Comparison of ENCODE assay signal across 23 cellular contexts in genomic region chr5:179317411-179318192, GRCh38. TPM values are rescaled to one million over a fixed set of nuclear protein-coding genes. Genes with fewer than 3 reads are reported as not detected.
DNase-seq lines count a peak whose midpoint lies in the region; ATAC-seq and TF ChIP-seq lines count a peak whose summit lies in the region.
"Had no signal": no experiment of that assay in that cellular context is flagged by ENCODE, and none has a peak within 500 bp of the region (broad histone marks: within the 10 kb centered on the region; RNA-seq: fewer than 3 reads in every experiment).

No MANE protein-coding gene starts in this region.

- peak overlapping the region; percentile 19 for H3K9ac ChIP-seq in skeletal muscle satellite cell (ENCODE audit: low read depth, low read length)

- no peak overlapping the region for H3K27ac Mint-ChIP-seq in activated naive CD8-positive, alpha-beta T cell treated with anti-CD3 and anti-CD28 coated beads, Interleukin-2, amount 50 U/mL, for 24 hours
- no peak overlapping the region for H3K27ac Mint-ChIP-seq in activated naive CD8-positive, alpha-beta T cell treated with anti-CD3 and anti-CD28 coated beads for 36 hours
- H3K27ac Mint-ChIP-seq in endothelial cell (ENCODE audit: unreplicated experiment): peak overlapping the region; percentile 70
- H3K27ac Mint-ChIP-seq: activated CD4-positive, alpha-beta T cell treated with anti-CD3 and anti-CD28 coated beads for 36 hours; activated CD8-positive, alpha-beta T cell treated with anti-CD3 and anti-CD28 coated beads, Interleukin-2, amount 10 ng/mL, durations not matched to agents 7 days and 5 days; CD4-positive, alpha-beta T cell; HFFc6; T-helper 17 cell had no signal

- ATAC-seq in activated naive CD8-positive, alpha-beta T cell treated with anti-CD3 and anti-CD28 coated beads, Interleukin-2, amount 50 U/mL, for 24 hours: peak; percentile 10
- ATAC-seq in HG03025 (IDR thresholded peaks at IDR 0.05; ENCODE audit: low FRiP score, unreplicated experiment): no peak
- ATAC-seq: activated CD4-positive, alpha-beta T cell treated with anti-CD3 and anti-CD28 coated beads for 36 hours; activated CD8-positive, alpha-beta T cell treated with anti-CD3 and anti-CD28 coated beads, Interleukin-2, amount 10 ng/mL, durations not matched to agents 7 days and 5 days; T-helper 17 cell had no signal

- peaks cover 7% of the 10 kb centered on the region for H3K36me3 ChIP-seq in skeletal muscle satellite cell (ENCODE audit: insufficient read depth, low read length)
- H3K36me3 ChIP-seq: breast epithelium, heart right ventricle, stomach, tibial artery had no signal

- no peaks in the 10 kb centered on the region for H3K36me3 Mint-ChIP-seq in activated naive CD8-positive, alpha-beta T cell treated with anti-CD3 and anti-CD28 coated beads, Interleukin-2, amount 50 U/mL, for 24 hours (ENCODE audit: low read depth)
- H3K36me3 Mint-ChIP-seq in activated naive CD8-positive, alpha-beta T cell treated with anti-CD3 and anti-CD28 coated beads for 36 hours: no peaks in the 10 kb centered on the region
- peaks cover 14% of the 10 kb centered on the region for H3K36me3 Mint-ChIP-seq in endothelial cell (ENCODE audit: low read depth, unreplicated experiment)

- no peaks in the 10 kb centered on the region for H3K4me1 Mint-ChIP-seq in activated naive CD8-positive, alpha-beta T cell treated with anti-CD3 and anti-CD28 coated beads, Interleukin-2, amount 50 U/mL, for 24 hours
- H3K4me1 Mint-ChIP-seq in activated naive CD8-positive, alpha-beta T cell treated with anti-CD3 and anti-CD28 coated beads for 36 hours: no peaks in the 10 kb centered on the region
- peaks cover 12% of the 10 kb centered on the region for H3K4me1 Mint-ChIP-seq in endothelial cell (ENCODE audit: unreplicated experiment)
- H3K4me1 Mint-ChIP-seq: activated CD4-positive, alpha-beta T cell treated with anti-CD3 and anti-CD28 coated beads for 36 hours; T-helper 17 cell had no signal

- no peak overlapping the region for H3K4me3 Mint-ChIP-seq in activated naive CD8-positive, alpha-beta T cell treated with anti-CD3 and anti-CD28 coated beads, Interleukin-2, amount 50 U/mL, for 24 hours
- no peak overlapping the region for H3K4me3 Mint-ChIP-seq in activated naive CD8-positive, alpha-beta T cell treated with anti-CD3 and anti-CD28 coated beads for 36 hours
- no peak overlapping the region for H3K4me3 Mint-ChIP-seq in endothelial cell (ENCODE audit: unreplicated experiment)
- H3K4me3 Mint-ChIP-seq: activated CD4-positive, alpha-beta T cell treated with anti-CD3 and anti-CD28 coated beads for 36 hours; activated CD8-positive, alpha-beta T cell treated with anti-CD3 and anti-CD28 coated beads, Interleukin-2, amount 10 ng/mL, durations not matched to agents 7 days and 5 days; CD4-positive, alpha-beta T cell; HFFc6; T-helper 17 cell had no signal

- DNase-seq in activated naive CD8-positive, alpha-beta T cell treated with anti-CD3 and anti-CD28 coated beads, Interleukin-2, amount 50 U/mL, for 24 hours: no peak
- no peak for DNase-seq in activated naive CD8-positive, alpha-beta T cell treated with anti-CD3 and anti-CD28 coated beads for 36 hours
- DNase-seq in endothelial cell (ENCODE audit: low spot score) (no peak), mesenteric fat pad (ENCODE audit: low spot score) (peak; percentile 86), UCSD-AML1 (lab: John Stamatoyannopoulos, UW; ENCODE audit: unreplicated experiment) (no peak)
- no peak for DNase-seq in stimulated activated CD4-positive, alpha-beta T cell treated with anti-CD3 and anti-CD28 coated beads, Interleukin-15, amount 100 ng/mL, for 24 hours
- DNase-seq: activated CD4-positive, alpha-beta T cell treated with anti-CD3 and anti-CD28 coated beads for 36 hours; activated CD8-positive, alpha-beta T cell treated with anti-CD3 and anti-CD28 coated beads, Interleukin-2, amount 10 ng/mL, durations not matched to agents 7 days and 5 days; amniotic stem cell; CD4-positive, alpha-beta T cell; effector CD8-positive, alpha-beta T cell; HFFc6; midbrain; NCI-H146; NCI-H446; stomach; T-helper 17 cell had no signal

- H3K4me2 ChIP-seq in skeletal muscle satellite cell (ENCODE audit: low read length): peak overlapping the region; percentile 23

- H3K4me1 ChIP-seq in skeletal muscle satellite cell (ENCODE audit: control insufficient read depth, insufficient read depth, low read length): peaks cover 51% of the 10 kb centered on the region

- H3K4me3 ChIP-seq in skeletal muscle satellite cell (ENCODE audit: low read length): no peak overlapping the region
- H3K4me3 ChIP-seq: breast epithelium, heart right ventricle, SK-N-MC, stomach, tibial artery had no signal

- H3K27me3 Mint-ChIP-seq in activated naive CD8-positive, alpha-beta T cell treated with anti-CD3 and anti-CD28 coated beads, Interleukin-2, amount 50 U/mL, for 24 hours: peaks cover 3% of the 10 kb centered on the region
- peaks cover 3% of the 10 kb centered on the region for H3K27me3 Mint-ChIP-seq in activated naive CD8-positive, alpha-beta T cell treated with anti-CD3 and anti-CD28 coated beads for 36 hours
- H3K27me3 Mint-ChIP-seq in endothelial cell (ENCODE audit: unreplicated experiment): peaks cover 18% of the 10 kb centered on the region
- H3K27me3 Mint-ChIP-seq: activated CD4-positive, alpha-beta T cell treated with anti-CD3 and anti-CD28 coated beads for 36 hours; CD4-positive, alpha-beta T cell had no signal

- peaks cover 6% of the 10 kb centered on the region for H3K9me3 ChIP-seq in skeletal muscle satellite cell (replicated peaks; ENCODE audit: low read length)
- H3K9me3 ChIP-seq: tibial artery had no signal

- no peaks in the 10 kb centered on the region for H3K27me3 ChIP-seq in skeletal muscle satellite cell (ENCODE audit: control insufficient read depth, insufficient read depth, low read length)
- H3K27me3 ChIP-seq: breast epithelium, stomach, tibial artery had no signal

- no peak for TF ChIP-seq CTCF in endothelial cell (IDR thresholded peaks at IDR 0.05; ENCODE audit: unreplicated experiment)

- no peaks in the 10 kb centered on the region for H3K9me3 Mint-ChIP-seq in activated naive CD8-positive, alpha-beta T cell treated with anti-CD3 and anti-CD28 coated beads, Interleukin-2, amount 50 U/mL, for 24 hours
- H3K9me3 Mint-ChIP-seq in activated naive CD8-positive, alpha-beta T cell treated with anti-CD3 and anti-CD28 coated beads for 36 hours: no peaks in the 10 kb centered on the region
- peaks cover 7% of the 10 kb centered on the region for H3K9me3 Mint-ChIP-seq in endothelial cell (ENCODE audit: unreplicated experiment)
- H3K9me3 Mint-ChIP-seq: CD4-positive, alpha-beta T cell had no signal

RNA-seq across cellular contexts. Expression of gene ADAMTS2, which starts 27.7 kb away (rescaled TPM):
- not detected for total RNA-seq in activated naive CD8-positive, alpha-beta T cell treated with anti-CD3 and anti-CD28 coated beads for 36 hours
- total RNA-seq in endothelial cell (ENCODE audit: unreplicated experiment) (1.5 TPM), mesenteric fat pad (79.4 TPM)
- total RNA-seq in skeletal muscle satellite cell (2012; rRNA removed): 52.0 and 56.0 TPM in 2 replicates
- total RNA-seq: activated CD4-positive, alpha-beta T cell treated with anti-CD3 and anti-CD28 coated beads for 36 hours; activated CD8-positive, alpha-beta T cell treated with anti-CD3 and anti-CD28 coated beads, Interleukin-2, amount 10 ng/mL, durations not matched to agents 7 days and 5 days; CD4-positive, alpha-beta T cell; T-helper 17 cell had no signal

Comparison
In these comparisons a context has a peak if more than half of its experiments do, and no peak if none do; other contexts are left out.
1. RNA of gene ADAMTS2, which starts 27.7 kb away (total RNA-seq): 79.4 TPM in mesenteric fat pad (single experiment); 1.5 TPM in endothelial cell (single experiment) and not detected in activated naive CD8-positive, alpha-beta T cell treated with anti-CD3 and anti-CD28 coated beads for 36 hours; every median in the first group is over 10 times any median in the second.